ENCODE assay signal across 17 cellular contexts in the genomic region with DNA sequence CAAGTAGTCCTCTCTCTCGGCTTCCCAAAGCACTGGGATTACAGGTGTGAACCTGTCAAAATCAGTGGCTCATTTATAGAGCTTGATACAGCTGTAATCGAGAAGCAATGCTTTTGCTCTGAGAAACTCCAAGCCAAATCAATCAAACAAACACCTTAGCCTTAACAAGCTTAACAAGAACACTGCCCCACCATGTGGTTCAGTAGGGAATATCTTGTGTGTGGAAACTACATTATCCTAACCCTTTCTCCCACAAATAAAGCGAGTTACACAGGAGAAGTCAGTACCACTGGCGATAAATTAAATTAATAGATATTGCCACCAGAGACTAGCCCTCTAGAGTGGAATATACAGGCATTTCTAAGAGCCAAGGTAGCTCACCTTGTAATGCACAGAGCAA. TPM values are rescaled to one million over a fixed set of nuclear protein-coding genes. Genes with fewer than 3 reads are reported as not detected.
DNase-seq lines count a peak whose midpoint lies in the region; ATAC-seq, FAIRE-seq and TF ChIP-seq lines count a peak whose summit lies in the region.
"Had no signal": no experiment of that assay in that cellular context is flagged by ENCODE, and none has a peak within 500 bp of the region (broad histone marks: within the 10 kb centered on the region; RNA-seq: fewer than 3 reads in every experiment).

No MANE protein-coding gene starts in this region.

- POLR2A ChIA-PET in H1 (lab: Charles Lee; ENCODE audit: partially characterized antibody): interaction anchor here (0.9 to 5.5 kb wide), 2 partner anchors 9 to 258 kb away, joined by 3 to 27 read pairs; no protein-coding TSS in a partner anchor

- H3K27me3 Mint-ChIP-seq in GM23338 (ENCODE audit: insufficient read depth, low read depth, poor library complexity): peaks cover 9% of the 10 kb centered on the region
- H3K27me3 Mint-ChIP-seq: effector memory CD8-positive, alpha-beta T cell; natural killer cell treated with Interleukin-12 subunit alpha and Interleukin-12 subunit beta and Interleukin-15 and Interleukin-18, amount 100 ng/mL, for 72 hours had no signal

- no peak overlapping the region for H2BK12ac ChIP-seq in H1 (ENCODE audit: low read depth, low read length)

- CTCF ChIA-PET in H1 (lab: Charles Lee; ENCODE audit: partially characterized antibody): interaction anchor here (0.7 to 3.4 kb wide), 15 partner anchors 8 to 342 kb away, joined by 3 to 27 read pairs (median 5); no protein-coding TSS in a partner anchor

- no peak overlapping the region for H3K4ac ChIP-seq in H1 (replicated peaks; ENCODE audit: insufficient read length, low read depth, low read length)

- TF ChIP-seq CTCF in GM23338 (conservative IDR thresholded peaks at IDR 0.05; ENCODE audit: low read depth in 2 of 2): peak; percentile 34 to 47
- peak in 2 of 3 experiments; percentile 15 to 24; a peak in 2 of 4 replicates for TF ChIP-seq CTCF in H1 (IDR thresholded peaks at IDR 0.05; ENCODE audit: control extremely low read depth in 1 of 3, insufficient read depth in 1 of 3, low read depth in 1 of 3, low read length in 3 of 3)
- peak; percentile 22 for TF ChIP-seq CTCF in neural cell (IDR thresholded peaks at IDR 0.05; ENCODE audit: poor library complexity, severe bottlenecking)
- TF ChIP-seq CTCF in MM.1S (IDR thresholded peaks at IDR 0.05; ENCODE audit: low read length): no peak

- H3K4me2 ChIP-seq in GM23338 (no peak overlapping the region), H1 (ENCODE audit: insufficient read depth in 1 of 2, low read depth in 2 of 2, low read length in 2 of 2) (no peak overlapping the region), neural cell (ENCODE audit: low read length) (no peak overlapping the region), MM.1S (ENCODE audit: low read depth, low read length) (no peak overlapping the region)

- H4K91ac ChIP-seq in H1 (replicated peaks; ENCODE audit: insufficient read length, low read length): no peak overlapping the region

- H2AFZ ChIP-seq in GM23338 (no peak overlapping the region), H1 (ENCODE audit: low read length) (no peak overlapping the region), neural cell (ENCODE audit: low read depth, low read length) (no peak overlapping the region), MM.1S (ENCODE audit: low read length) (no peak overlapping the region)

- ATAC-seq in GM23338: no peak; the same call in 2 of the 3 replicates
- ATAC-seq in HG02938 (IDR thresholded peaks at IDR 0.05; ENCODE audit: unreplicated experiment): no peak
- no peak for ATAC-seq in left lobe of liver
- ATAC-seq: effector memory CD8-positive, alpha-beta T cell; left cardiac atrium; natural killer cell treated with Interleukin-12 subunit alpha and Interleukin-12 subunit beta and Interleukin-15 and Interleukin-18, amount 100 ng/mL, for 72 hours had no signal

- no peak overlapping the region for H3K27ac Mint-ChIP-seq in GM23338
- H3K27ac Mint-ChIP-seq: natural killer cell treated with Interleukin-12 subunit alpha and Interleukin-12 subunit beta and Interleukin-15 and Interleukin-18, amount 100 ng/mL, for 72 hours had no signal

- H3K9me3 ChIP-seq in H1 (ENCODE audit: insufficient read depth in 2 of 2, low read depth in 1 of 2, low read length in 1 of 2) (no peaks in the 10 kb centered on the region), neural cell (ENCODE audit: low read length) (no peaks in the 10 kb centered on the region), MM.1S (replicated peaks; ENCODE audit: insufficient read depth, low read length) (no peaks in the 10 kb centered on the region)

- H2BK15ac ChIP-seq in H1 (ENCODE audit: low read length): no peak overlapping the region

- no peaks in the 10 kb centered on the region for H3K9me3 Mint-ChIP-seq in GM23338
- H3K9me3 Mint-ChIP-seq: effector memory CD8-positive, alpha-beta T cell; natural killer cell treated with Interleukin-12 subunit alpha and Interleukin-12 subunit beta and Interleukin-15 and Interleukin-18, amount 100 ng/mL, for 72 hours had no signal

- H3K27me3 ChIP-seq in GM23338 (ENCODE audit: insufficient read depth) (no peaks in the 10 kb centered on the region), H1 (replicated peaks in 1 of 4; ENCODE audit: control insufficient read depth in 3 of 4, extremely low read depth in 1 of 4, insufficient read depth in 3 of 4, low read length in 3 of 4) (no peaks in the 10 kb centered on the region), neural cell (ENCODE audit: insufficient read depth, low read depth, low read length) (no peaks in the 10 kb centered on the region), MM.1S (replicated peaks; ENCODE audit: insufficient read depth, low read length) (no peaks in the 10 kb centered on the region)

- H3K27ac ChIP-seq in GM23338 (ENCODE audit: low read depth) (no peak overlapping the region), H1 (ENCODE audit: low read depth, low read length) (no peak overlapping the region), neural cell (ENCODE audit: low read length) (no peak overlapping the region), MM.1S (ENCODE audit: low read length) (no peak overlapping the region)

- no peak overlapping the region for H2BK120ac ChIP-seq in H1 (replicated peaks; ENCODE audit: low read depth, low read length)

- H3K4me1 ChIP-seq in GM23338 (ENCODE audit: insufficient read depth) (no peaks in the 10 kb centered on the region), H1 (replicated peaks in 1 of 4; ENCODE audit: control insufficient read depth in 3 of 4, insufficient read depth in 4 of 4, low read length in 3 of 4) (no peaks in the 10 kb centered on the region), MM.1S (ENCODE audit: low read length) (no peaks in the 10 kb centered on the region)

- H3K23me2 ChIP-seq in H1 (ENCODE audit: low read depth, low read length): 0 out of 2 replicates have a peak, but pooled peaks cover 2% of the 10 kb centered on the region

- FAIRE-seq in H1 (lab: Jason Lieb, UNC): no peak
- FAIRE-seq: GM18507 had no signal

- TF ChIP-seq POLR2A in H1 (IDR thresholded peaks at IDR 0.05; ENCODE audit: control extremely low read depth in 1 of 2, low read depth in 2 of 2, low read length in 2 of 2): no peak

- no peak overlapping the region for H2BK5ac ChIP-seq in H1 (ENCODE audit: low read depth, low read length)

- no peaks in the 10 kb centered on the region; the same call in none of the 2 replicates for H4K20me1 ChIP-seq in GM23338 (replicated peaks; ENCODE audit: insufficient read depth)
- peaks cover 2 to 6% of the 10 kb centered on the region in 2 experiments for H4K20me1 ChIP-seq in H1 (replicated peaks in 1 of 2; ENCODE audit: control insufficient read depth in 1 of 2, insufficient read depth in 2 of 2, low read length in 2 of 2)
- H4K20me1 ChIP-seq in neural cell (ENCODE audit: insufficient read depth): no peaks in the 10 kb centered on the region
- no peaks in the 10 kb centered on the region for H4K20me1 ChIP-seq in MM.1S (ENCODE audit: insufficient read depth, low read length)

- no peak overlapping the region for H4K5ac ChIP-seq in H1 (ENCODE audit: insufficient read length, low read depth, low read length)

- no peak overlapping the region for H3K4me3 Mint-ChIP-seq in GM23338
- H3K4me3 Mint-ChIP-seq: effector memory CD8-positive, alpha-beta T cell; natural killer cell treated with Interleukin-12 subunit alpha and Interleukin-12 subunit beta and Interleukin-15 and Interleukin-18, amount 100 ng/mL, for 72 hours had no signal

- no peak overlapping the region for H3K18ac ChIP-seq in H1 (ENCODE audit: extremely low read depth, low read length)

- no peak overlapping the region for H2AK5ac ChIP-seq in H1 (ENCODE audit: low read depth, low read length)

- H3F3A ChIP-seq in GM23338 (replicated peaks; ENCODE audit: low read depth) (no peaks in the 10 kb centered on the region), neural cell (ENCODE audit: insufficient read depth, low read length, poor library complexity, severe bottlenecking) (no peaks in the 10 kb centered on the region), MM.1S (ENCODE audit: insufficient read depth, low read length) (no peaks in the 10 kb centered on the region)

- H3K4me3 ChIP-seq in GM23338 (no peak overlapping the region), H1 (ENCODE audit: extremely low read depth in 1 of 4, insufficient read depth in 2 of 4, low read depth in 3 of 4, low read length in 4 of 4) (no peak overlapping the region), neural cell (ENCODE audit: low read length) (no peak overlapping the region), MM.1S (ENCODE audit: low read length) (no peak overlapping the region)
- H3K4me3 ChIP-seq: skin epidermis had no signal

- 0 out of 3 replicates have a peak, but pooled peaks cover 2% of the 10 kb centered on the region for H3K4me1 Mint-ChIP-seq in GM23338

- no peaks in the 10 kb centered on the region for H3K79me2 ChIP-seq in GM23338 (replicated peaks; ENCODE audit: insufficient read depth)
- H3K79me2 ChIP-seq in H1 (ENCODE audit: control insufficient read depth in 1 of 2, insufficient read depth in 2 of 2, low read length in 2 of 2): no peaks in the 10 kb centered on the region
- H3K79me2 ChIP-seq in neural cell (replicated peaks; ENCODE audit: insufficient read depth, low read length): no peaks in the 10 kb centered on the region
- no peaks in the 10 kb centered on the region for H3K79me2 ChIP-seq in MM.1S (ENCODE audit: low read length)

- H3K9ac ChIP-seq in H1 (replicated peaks in 1 of 4; ENCODE audit: extremely low read depth in 1 of 4, low read depth in 3 of 4, low read length in 3 of 4) (no peak overlapping the region), neural cell (ENCODE audit: low read length) (no peak overlapping the region), MM.1S (ENCODE audit: low read length) (no peak overlapping the region)

- H3K79me1 ChIP-seq in H1 (ENCODE audit: low read depth, low read length): no peaks in the 10 kb centered on the region

- H3K9me2 ChIP-seq in GM23338 (ENCODE audit: insufficient read depth) (no peaks in the 10 kb centered on the region), neural cell (ENCODE audit: insufficient read depth, low read length) (no peaks in the 10 kb centered on the region), MM.1S (replicated peaks; ENCODE audit: insufficient read depth, low read length) (no peaks in the 10 kb centered on the region)

- no peak overlapping the region for H2BK20ac ChIP-seq in H1 (ENCODE audit: low read length)

- H3K36me3 ChIP-seq in GM23338 (ENCODE audit: insufficient read depth): peaks cover 21% of the 10 kb centered on the region; the same call in 1 of the 2 replicates
- peaks cover 8 to 48% (median 30%) of the 10 kb centered on the region in 4 experiments for H3K36me3 ChIP-seq in H1 (ENCODE audit: control insufficient read depth in 2 of 4, insufficient read depth in 4 of 4, low read length in 3 of 4)
- H3K36me3 ChIP-seq in neural cell (ENCODE audit: insufficient read depth, low read length): peaks cover 5% of the 10 kb centered on the region
- H3K36me3 ChIP-seq in MM.1S (replicated peaks; ENCODE audit: insufficient read depth, low read length): no peaks in the 10 kb centered on the region

- H4K8ac ChIP-seq in H1 (ENCODE audit: extremely low read depth, insufficient read depth, low read length): no peak overlapping the region

- WGBS in H1 (ENCODE audit: extremely low coverage in 1 of 2, insufficient coverage in 1 of 2, insufficient read length in 1 of 2, insufficient replicate concordance in 2 of 2, low coverage in 1 of 2, low lambda C conversion rate in 2 of 2, missing lambda C conversion rate in 1 of 2), 2 experiments: 83% methylated on average over 4 of the region's 4 CpGs; no CpG with 5 or more reads in 1 of the 2 experiments

- no peak for TF ChIP-seq EP300 in H1 (IDR thresholded peaks at IDR 0.05; ENCODE audit: borderline replicate concordance in 1 of 2, low read depth in 2 of 2, low read length in 2 of 2)
- no peak for TF ChIP-seq EP300 in neural cell (conservative IDR thresholded peaks at IDR 0.05; ENCODE audit: poor library complexity, severe bottlenecking)

- no peak overlapping the region for H3K14ac ChIP-seq in H1 (ENCODE audit: insufficient read length)

- peak; percentile 44 for DNase-seq in GM23338 (ENCODE audit: low spot score)
- peak; percentile 71 for DNase-seq in NCI-H82 (lab: John Stamatoyannopoulos, UW)
- no peak for DNase-seq in H1 (ENCODE audit: low read depth in 1 of 2, low spot score in 2 of 2)
- no peak for DNase-seq in MM.1S
- no peak for DNase-seq in left lobe of liver (ENCODE audit: low spot score)
- DNase-seq: activated CD4-positive, CD25-positive, alpha-beta regulatory T cell treated with anti-CD3 and anti-CD28 coated beads, Interleukin-2, amount 50 U/mL, for 72 hours; activated T-cell treated with anti-CD3 and anti-CD28 coated beads, Interleukin-2, amount 50 U/mL, for 1 hour; anterior cingulate cortex; effector memory CD8-positive, alpha-beta T cell; left cardiac atrium; NCI-H1048; T-helper 1 cell had no signal

- H3K56ac ChIP-seq in H1 (replicated peaks; ENCODE audit: insufficient read length, low read depth, low read length): no peak overlapping the region

- TF ChIP-seq RAD21 in H1 (IDR thresholded peaks at IDR 0.05 in 1 of 2, conservative IDR thresholded peaks at IDR 0.05 in 1 of 2; ENCODE audit: low read depth in 2 of 2, low read length in 2 of 2): peak; percentile 22 to 25
- TF ChIP-seq RAD21 in neural cell (conservative IDR thresholded peaks at IDR 0.05): no peak

- H3K36me3 Mint-ChIP-seq in GM23338 (ENCODE audit: low read depth): peaks cover 32% of the 10 kb centered on the region

- H3K23ac ChIP-seq in H1 (ENCODE audit: insufficient read length): no peak overlapping the region

RNA-seq across cellular contexts. Expression of a gene that starts 13.9 kb away (rescaled TPM):
- total RNA-seq in GM23338 (2014; rRNA removed; shearing (Covaris generic)): 14.7 and 15.8 TPM in 2 replicates
- polyA plus RNA-seq in GM23338 (2016; fragmentation: Nextera tagmentation; extraction: Ambion mirVana): 6.0 and 6.6 TPM in 2 replicates
- 15.0 and 18.6 TPM in 2 replicates for total RNA-seq in H1 (2021; fragmentation: NEBNext Ultra II Directional; extraction: Animal tissue kit (Norgen Biotek cat#: 25700))
- polyA plus RNA-seq in H1 (2011; rRNA removed): 4.5 and 6.1 TPM in 2 replicates
- polyA plus RNA-seq in H1 (2011; cell fraction: cytosol; rRNA removed): 7.0 TPM
- 21.7 TPM for polyA plus RNA-seq in H1 (2011; cell fraction: nucleus; rRNA removed)
- polyA plus RNA-seq in H1 (2012, experiment 1 of 2): 10.3 to 12.1 TPM (median 10.6 TPM) in 4 replicates
- polyA plus RNA-seq in H1 (2012, experiment 2 of 2): 7.9 TPM
- polyA plus RNA-seq in H1 (2013, experiment 1 of 2): 6.4 TPM
- polyA plus RNA-seq in H1 (2013, experiment 2 of 2): 6.6 TPM
- 4.4 and 5.5 TPM in 2 replicates for polyA minus RNA-seq in H1 (2011; rRNA and poly(A)+ RNA removed)
- 4.6 TPM for polyA minus RNA-seq in H1 (2011; cell fraction: cytosol; rRNA and poly(A)+ RNA removed)
- 13.6 TPM for polyA minus RNA-seq in H1 (2011; cell fraction: nucleus; rRNA and poly(A)+ RNA removed)
- 14.4 and 16.8 TPM in 2 replicates for polyA plus RNA-seq in neural cell
- 11.0 and 11.7 TPM in 2 replicates for polyA minus RNA-seq in neural cell
- 10.1 TPM for total RNA-seq in left lobe of liver

Comparison
In these comparisons a context has a peak if more than half of its experiments do, and no peak if none do; other contexts are left out.
1. DNase-seq: peak in GM23338 (single experiment) and NCI-H82 (single experiment); none in H1 (0 of 2), MM.1S (single experiment) and left lobe of liver (single experiment).